24 cellular contexts compared by ENCODE assay signal in the genomic region with DNA sequence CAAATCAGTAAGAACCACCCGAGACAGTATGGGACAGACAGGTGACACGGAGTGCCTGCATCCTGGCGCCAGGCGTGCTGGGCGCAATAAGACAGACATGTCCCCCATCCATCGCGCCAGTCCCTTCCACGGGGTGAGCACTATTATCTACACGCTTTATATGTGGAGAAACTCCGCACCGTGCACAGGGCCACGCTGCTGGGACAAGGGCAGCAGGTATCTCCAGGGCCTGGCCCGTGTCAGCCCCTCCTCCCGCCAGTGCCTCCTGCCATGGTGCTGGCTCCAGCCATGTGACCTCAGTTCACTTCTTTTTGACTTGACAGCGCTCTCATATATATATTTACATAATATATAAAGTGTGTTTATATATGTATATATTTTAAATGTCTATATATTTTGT. TPM values are rescaled to one million over a fixed set of nuclear protein-coding genes. Genes with fewer than 3 reads are reported as not detected.
"Had no signal": no experiment of that assay in that cellular context is flagged by ENCODE, and none has a peak within 500 bp of the region (broad histone marks: within the 10 kb centered on the region; RNA-seq: fewer than 3 reads in every experiment).

No MANE protein-coding gene starts in this region.

- H3K9me3 Mint-ChIP-seq: activated naive CD8-positive, alpha-beta T cell treated with anti-CD3 and anti-CD28 coated beads, Interleukin-2, amount 10 ng/mL, durations not matched to agents 7 days and 5 days had no signal

- H3K4me3 ChIP-seq: adrenal gland, PC-9, SJSA1 had no signal

- H3K4me2 ChIP-seq: PC-9 had no signal

- H3K4me1 ChIP-seq: SJSA1 had no signal

- H2AFZ ChIP-seq: PC-9 had no signal

- H3K27me3 Mint-ChIP-seq: activated naive CD8-positive, alpha-beta T cell treated with anti-CD3 and anti-CD28 coated beads, Interleukin-2, amount 10 ng/mL, durations not matched to agents 7 days and 5 days had no signal

- H3K27ac Mint-ChIP-seq: activated CD8-positive, alpha-beta T cell treated with anti-CD3 and anti-CD28 coated beads, Interleukin-2, amount 10 ng/mL, durations not matched to agents 7 days and 5 days; activated naive CD8-positive, alpha-beta T cell treated with anti-CD3 and anti-CD28 coated beads, Interleukin-2, amount 10 ng/mL, durations not matched to agents 7 days and 5 days had no signal

- H3K27me3 ChIP-seq: adrenal gland, SJSA1 had no signal

- H3K9me3 ChIP-seq: adrenal gland, SJSA1 had no signal

- DNase-seq: activated CD4-positive, alpha-beta T cell treated with anti-CD3 and anti-CD28 coated beads for 48 hours; activated CD4-positive, alpha-beta T cell treated with anti-CD3 and anti-CD28 coated beads, Interleukin-2, amount 50 U/mL, for 4 hours; activated CD4-positive, CD25-positive, alpha-beta regulatory T cell treated with anti-CD3 and anti-CD28 coated beads, Interleukin-2, amount 50 U/mL, for 72 hours; activated CD8-positive, alpha-beta memory T cell treated with anti-CD3 and anti-CD28 coated beads, Interleukin-2, amount 50 U/mL, for 48 hours; activated CD8-positive, alpha-beta T cell treated with anti-CD3 and anti-CD28 coated beads, Interleukin-2, amount 10 ng/mL, durations not matched to agents 7 days and 5 days; activated naive CD4-positive, alpha-beta T cell treated with anti-CD3 and anti-CD28 coated beads, Interleukin-2, amount 50 U/mL, for 16 hours; activated naive CD8-positive, alpha-beta T cell treated with anti-CD3 and anti-CD28 coated beads, Interleukin-2, amount 10 ng/mL, durations not matched to agents 7 days and 5 days; activated T-cell treated with anti-CD3 and anti-CD28 coated beads, Interleukin-2, amount 50 U/mL, for 1 hour; adrenal gland; anterior cingulate cortex; KG1; NCI-H1092; NCI-H1417; NCI-H1694; NCI-H2029 treated with DMSO at 0.1 percent for 48 hours; NCI-H446; NCI-H524; PC-9; SHP77; SW 1271 had no signal

- H3K4me3 Mint-ChIP-seq: activated CD8-positive, alpha-beta T cell treated with anti-CD3 and anti-CD28 coated beads, Interleukin-2, amount 10 ng/mL, durations not matched to agents 7 days and 5 days; activated naive CD8-positive, alpha-beta T cell treated with anti-CD3 and anti-CD28 coated beads, Interleukin-2, amount 10 ng/mL, durations not matched to agents 7 days and 5 days had no signal

- H3K36me3 ChIP-seq: SJSA1 had no signal

- ATAC-seq: activated CD8-positive, alpha-beta T cell treated with anti-CD3 and anti-CD28 coated beads, Interleukin-2, amount 10 ng/mL, durations not matched to agents 7 days and 5 days; SK-N-SH treated with all-trans-retinoic acid at 6 μM for 48 hours had no signal

- H3K27ac ChIP-seq: adrenal gland, PC-9, SJSA1 had no signal

RNA-seq across cellular contexts. Expression of a gene that starts 54.0 kb away (rescaled TPM):
- total RNA-seq: LHCN-M2, RPMI7951, SJSA1 had no signal
